ENCODE assay signal across 15 cellular contexts in genomic region chr7:45259227-45259596, GRCh38.
"Had no signal": no experiment of that assay in that cellular context is flagged by ENCODE, and none has a peak within 500 bp of the region (broad histone marks: within the 10 kb centered on the region; RNA-seq: fewer than 3 reads in every experiment).

No MANE protein-coding gene starts in this region.

- DNase-seq: activated CD4-positive, alpha-beta T cell treated with anti-CD3 and anti-CD28 coated beads for 36 hours; activated CD4-positive, alpha-beta T cell treated with anti-CD3 and anti-CD28 coated beads, Interleukin-2, amount 10 ng/mL, durations not matched to agents 7 days and 5 days; activated CD4-positive, alpha-beta T cell treated with anti-CD3 and anti-CD28 coated beads, Interleukin-2, amount 50 U/mL, for 48 hours; activated gamma-delta T cell; activated naive CD4-positive, alpha-beta T cell treated with Interleukin-2 at 50 U/mL for 16 hours; activated naive CD8-positive, alpha-beta T cell treated with anti-CD3 and anti-CD28 coated beads, Interleukin-2, amount 10 ng/mL, durations not matched to agents 7 days and 5 days; activated T-cell treated with anti-CD3 and anti-CD28 coated beads, Interleukin-2, amount 50 U/mL, for 24 hours; MG63; MV-4-11; NCI-H1436 treated with DMSO at 0.1 percent for 48 hours; NCI-H345 had no signal

- H3K27me3 ChIP-seq: ascending aorta, MG63 had no signal

- H3K4me3 ChIP-seq: ascending aorta, cardiac muscle cell, MG63, SJCRH30, SK-N-MC had no signal

- H3K4me1 ChIP-seq: ascending aorta, SJCRH30 had no signal

- H3K36me3 ChIP-seq: ascending aorta, cardiac muscle cell, MG63, SJCRH30 had no signal

- H3K9me3 ChIP-seq: ascending aorta, MG63, SJCRH30 had no signal

- H3K27ac ChIP-seq: ascending aorta, cardiac muscle cell, SJCRH30, SK-N-MC had no signal
